In the genomic region with DNA sequence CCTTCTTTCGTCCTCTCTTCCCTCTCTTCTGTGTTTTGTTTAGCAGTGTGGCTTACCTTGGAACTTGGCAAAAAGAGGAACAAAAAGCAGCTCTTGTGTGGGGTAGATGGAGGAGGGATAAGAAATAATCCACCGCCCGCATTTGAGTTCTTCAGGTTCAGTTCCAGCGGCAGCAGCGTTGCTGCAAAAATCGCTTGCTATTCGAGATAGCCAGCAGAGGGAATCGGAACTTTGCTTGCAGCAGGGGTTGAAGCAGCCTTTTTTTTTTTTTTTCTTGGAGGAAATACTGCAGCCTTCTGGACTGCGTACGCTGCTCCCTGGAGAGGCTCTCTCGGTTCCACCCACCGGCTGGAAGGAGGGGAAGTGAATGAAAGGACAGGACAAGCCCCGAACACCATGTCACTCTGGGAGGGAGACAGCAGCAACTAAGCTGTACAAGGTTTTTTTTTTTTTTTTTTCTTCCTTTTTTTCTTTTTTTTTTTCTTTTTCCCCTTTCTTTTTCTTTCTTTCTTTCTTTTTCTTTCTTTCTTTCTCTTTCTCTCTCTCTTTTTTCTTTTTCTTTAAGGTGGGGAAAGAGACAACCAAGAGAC, we compare ENCODE assay signal across 7 cellular contexts. TPM values are rescaled to one million over a fixed set of nuclear protein-coding genes. Genes with fewer than 3 reads are reported as not detected.
A peak's percentile ranks its signal among the peaks of the same experiment; 100 is the strongest.
DNase-seq lines count a peak whose midpoint lies in the region; ATAC-seq and TF ChIP-seq lines count a peak whose summit lies in the region.

TSS of gene RBMS3 (plus strand) at position 397 of the 590 bp plus-strand sequence.

- no peaks in the 10 kb centered on the region for H3K9me3 Mint-ChIP-seq in WTC11
- no peaks in the 10 kb centered on the region for H3K9me3 Mint-ChIP-seq in type B pancreatic cell

- H3K4me1 ChIP-seq in DND-41 (ENCODE audit: insufficient read depth, low read length) = peaks cover 27% of the 10 kb centered on the region

- peak within 1 kb of the TSS; percentile 16 to 59; a peak in 3 of 4 replicates for H3K4me3 ChIP-seq in DND-41 (ENCODE audit: low read depth in 1 of 2, low read length in 2 of 2)
- peak within 1 kb of the TSS; percentile 87 for H3K4me3 ChIP-seq in fibroblast of mammary gland (ENCODE audit: control insufficient read depth, low read depth, low read length)

- H3K4me3 Mint-ChIP-seq in WTC11 (peak within 1 kb of the TSS; percentile 78), type B pancreatic cell (peak within 1 kb of the TSS; percentile 86)

- H3K27me3 ChIP-seq in DND-41 (ENCODE audit: insufficient read depth, low read length, poor library complexity) = no peaks in the 10 kb centered on the region

- TF ChIP-seq CTCF in DND-41 (IDR thresholded peaks at IDR 0.05; ENCODE audit: borderline replicate concordance, extremely low read depth, low read length, poor library complexity, severe bottlenecking) = peak; percentile 32
- no peak for TF ChIP-seq CTCF in WTC11 (IDR thresholded peaks at IDR 0.05)
- TF ChIP-seq CTCF in fibroblast of mammary gland (conservative IDR thresholded peaks at IDR 0.05; ENCODE audit: control insufficient read depth, insufficient read depth, low read depth, low read length) = peak; percentile 73
- TF ChIP-seq CTCF in type B pancreatic cell (conservative IDR thresholded peaks at IDR 0.05) = peak; percentile 71

- ATAC-seq in DND-41 (ENCODE audit: insufficient read depth, low read depth) (peak; percentile 53; the same call in 2 of the 3 replicates), GM19438 (IDR thresholded peaks at IDR 0.05; ENCODE audit: low read depth, unreplicated experiment) (peak; percentile 46), WTC11 (peak; percentile 82)

- DNase-seq in DND-41 (peak; percentile 16), Kasumi-1 (lab: John Stamatoyannopoulos, UW) (peak; percentile 75 to 81), WTC11 (ENCODE audit: low spot score) (peak; percentile 68), fibroblast of mammary gland (ENCODE audit: low read depth) (peak; percentile 96), mucosa of gallbladder (ENCODE audit: low spot score) (peak; percentile 88), type B pancreatic cell (ENCODE audit: extremely low spot score, unreplicated experiment) (peak; percentile 77)

- H3K4me1 Mint-ChIP-seq in WTC11 (peaks cover 70% of the 10 kb centered on the region), type B pancreatic cell (ENCODE audit: unreplicated experiment) (peaks cover 36% of the 10 kb centered on the region)

- H3K27ac ChIP-seq in DND-41 (ENCODE audit: low read length) = peak within 1 kb of the TSS; percentile 44; the same call in 1 of the 2 replicates

- CTCF ChIA-PET in WTC11 (lab: Charles Lee) = interaction anchor here (0.6 to 1.1 kb wide), 4 partner anchors 8 to 1470 kb away, joined by 3 to 5 read pairs (median 3); no protein-coding TSS in a partner anchor

- peak within 1 kb of the TSS; percentile 96 for H3K27ac Mint-ChIP-seq in WTC11
- H3K27ac Mint-ChIP-seq in type B pancreatic cell = peak within 1 kb of the TSS; percentile 90

- H3K36me3 Mint-ChIP-seq in WTC11 (no peaks in the 10 kb centered on the region), type B pancreatic cell (no peaks in the 10 kb centered on the region)

- no peaks in the 10 kb centered on the region for H3K79me2 ChIP-seq in DND-41 (ENCODE audit: insufficient read depth, low read length)

- H3K9me3 ChIP-seq in DND-41 (ENCODE audit: insufficient read depth, low read length, severe bottlenecking) = no peaks in the 10 kb centered on the region

- no peaks in the 10 kb centered on the region for H4K20me1 ChIP-seq in DND-41 (ENCODE audit: insufficient read depth, low read length)

- POLR2A ChIA-PET in WTC11 (lab: Charles Lee) = interaction anchor here (0.7 kb wide), 2 partner anchors 10 to 1843 kb away, joined by 4 to 5 read pairs; no protein-coding TSS in a partner anchor

- H3K27me3 Mint-ChIP-seq in WTC11 (ENCODE audit: low read depth) (no peaks in the 10 kb centered on the region), type B pancreatic cell (peaks cover 15% of the 10 kb centered on the region)

- peak within 1 kb of the TSS; percentile 76 for H3K4me2 ChIP-seq in DND-41 (ENCODE audit: insufficient read depth, low read length)

- peak within 1 kb of the TSS; percentile 42 for H3K9ac ChIP-seq in DND-41 (ENCODE audit: low read depth, low read length)

- no peaks in the 10 kb centered on the region for H3K36me3 ChIP-seq in DND-41 (ENCODE audit: insufficient read depth, low read length)

- peak within 1 kb of the TSS; percentile 85 for H2AFZ ChIP-seq in DND-41 (ENCODE audit: low read depth, low read length)

TF ChIP-seq in WTC11, 78 proteins besides CTCF, POLR2A, EP300 and RAD21:
- TF ChIP-seq ZNF512 (CRISPR knock-in tag; IDR thresholded peaks at IDR 0.05; ENCODE audit: borderline replicate concordance) = peak; percentile 80; the same call in 1 of the 2 replicates
- no peak for TF ChIP-seq NFATC4 (CRISPR knock-in tag; IDR thresholded peaks at IDR 0.05)

RNA-seq across cellular contexts. Expression of gene RBMS3, which starts in this region (rescaled TPM):
- 5.0 to 8.7 TPM (median 6.7 TPM) in 3 replicates for total RNA-seq in WTC11 (2021)
- total RNA-seq in mucosa of gallbladder = 49.6 TPM
- total RNA-seq in type B pancreatic cell (ENCODE audit: low replicate concordance) = 7.9 and 36.6 TPM in 2 replicates

Comparison
In these comparisons a context has a peak if more than half of its experiments do, and no peak if none do; other contexts are left out.
1. Peak in every context shown above with its lines: DNase-seq, ATAC-seq, H3K4me3 ChIP-seq and H3K27ac ChIP-seq.
2. DNase-seq: peak in every context shown above with its lines; median percentile 96 in fibroblast of mammary gland; 88 in mucosa of gallbladder; 78 in Kasumi-1; 77 in type B pancreatic cell; 68 in WTC11; 16 in DND-41.